In the genomic region with DNA sequence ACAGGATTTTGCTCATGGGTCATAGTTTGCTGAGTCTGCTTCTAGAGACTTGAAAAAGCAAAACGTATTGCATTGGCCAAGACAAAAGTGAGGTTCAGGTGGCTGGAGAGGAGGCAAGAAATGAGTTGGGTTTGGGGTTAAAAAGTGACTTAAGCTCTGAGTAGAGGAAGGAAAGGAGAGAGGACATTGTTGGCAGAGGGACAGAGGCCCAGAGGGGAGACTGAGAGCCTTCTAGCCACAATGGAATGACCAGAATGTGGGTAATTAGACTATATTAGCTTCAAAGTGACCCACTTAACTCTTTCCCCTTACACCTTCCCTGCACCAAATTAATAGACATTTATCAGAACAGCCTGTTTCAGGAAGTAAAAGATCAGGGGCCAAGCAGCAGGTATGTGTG, we compare ENCODE assay signal across 1 cellular context.
A peak's percentile ranks its signal among the peaks of the same experiment; 100 is the strongest.
TF ChIP-seq lines count a peak whose summit lies in the region.

No MANE protein-coding gene starts in this region.

TF ChIP-seq in GM12878, 131 proteins besides CTCF, POLR2A, EP300 and RAD21:
- TF ChIP-seq ZBTB40 (IDR thresholded peaks at IDR 0.05; ENCODE audit: borderline replicate concordance), result 0 out of 2 replicates have a peak, but pooled peaks have one; percentile 51
- TF ChIP-seq HCFC1 (IDR thresholded peaks at IDR 0.05; ENCODE audit: low read length), result no peak
TF ChIP-seq in GM12878: peak in this region for 1.
